8 cellular contexts compared by ENCODE assay signal in the genomic region with DNA sequence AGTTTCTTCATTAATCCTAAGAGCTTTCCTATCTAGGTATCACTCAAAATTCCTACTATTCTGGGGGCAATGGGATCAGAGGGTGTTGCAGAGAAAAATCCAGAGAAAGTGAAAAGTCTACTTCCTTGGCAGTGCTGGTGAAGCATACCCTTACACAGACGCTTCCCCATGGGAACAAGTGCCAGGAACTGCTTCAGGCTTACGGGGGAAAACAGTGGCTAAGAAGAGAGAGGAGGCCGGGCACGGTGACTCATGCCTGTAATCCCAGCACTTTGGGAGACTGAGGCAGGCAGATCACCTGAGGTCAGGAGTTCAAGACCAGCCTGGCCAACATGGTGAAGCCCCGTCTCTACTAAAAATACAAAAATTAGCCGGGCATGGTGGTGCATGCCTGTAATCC. TPM values are rescaled to one million over a fixed set of nuclear protein-coding genes. Genes with fewer than 3 reads are reported as not detected.
DNase-seq lines count a peak whose midpoint lies in the region; ATAC-seq, FAIRE-seq and TF ChIP-seq lines count a peak whose summit lies in the region.
"Not testable (repeated sequence)": the region's sequence is repeated elsewhere in the genome, so short reads cannot be mapped to it uniquely, and the experiment has no call there.

No MANE protein-coding gene starts in this region.

- DNase-seq in CD1c-positive myeloid dendritic cell (ENCODE audit: extremely low spot score) = peak; percentile 49
- DNase-seq in activated CD8-positive, alpha-beta T cell treated with anti-CD3 and anti-CD28 coated beads for 36 hours; astrocyte of the cerebellum (ENCODE audit: low read depth); endothelial cell (ENCODE audit: low spot score); right lobe of liver; pancreas; thoracic aorta (ENCODE audit: low spot score): not testable (repeated sequence)

- H3K27ac ChIP-seq in OCI-LY1 (ENCODE audit: low read depth, low read length, poor library complexity, severe bottlenecking) = not testable (repeated sequence)
- peak overlapping the region in 2 of 3 donors; percentile 98 to 99 for H3K27ac ChIP-seq in right lobe of liver
- H3K27ac ChIP-seq in pancreas = peak overlapping the region in 3 of 4 donors; percentile 26 to 99 (median 99)
- H3K27ac ChIP-seq in thoracic aorta = peak overlapping the region; percentile 76 to 98

- not testable (repeated sequence) for H3K9me3 Mint-ChIP-seq in activated CD8-positive, alpha-beta T cell treated with anti-CD3 and anti-CD28 coated beads for 36 hours; endothelial cell (ENCODE audit: unreplicated experiment)

- not testable (repeated sequence) for H3K27me3 Mint-ChIP-seq in activated CD8-positive, alpha-beta T cell treated with anti-CD3 and anti-CD28 coated beads for 36 hours
- H3K27me3 Mint-ChIP-seq in endothelial cell (ENCODE audit: unreplicated experiment) = peaks cover 19% of the 10 kb centered on the region

- not testable (repeated sequence) for H3F3A ChIP-seq in OCI-LY1 (ENCODE audit: insufficient read depth, low read length)

- peaks cover 62% of the 10 kb centered on the region for H3K4me1 Mint-ChIP-seq in activated CD8-positive, alpha-beta T cell treated with anti-CD3 and anti-CD28 coated beads for 36 hours (ENCODE audit: low read depth)
- H3K4me1 Mint-ChIP-seq in endothelial cell (ENCODE audit: unreplicated experiment) = peaks cover 54% of the 10 kb centered on the region

- H3K4me3 ChIP-seq in OCI-LY1 (ENCODE audit: low read depth, low read length, poor library complexity, severe bottlenecking); right lobe of liver; pancreas: not testable (repeated sequence)
- H3K4me3 ChIP-seq in astrocyte of the cerebellum (ENCODE audit: low read depth, low read length) (peak overlapping the region; percentile 84), thoracic aorta (peak overlapping the region; percentile 91)

- H3K4me2 ChIP-seq in OCI-LY1 (ENCODE audit: low read length) = peak overlapping the region; percentile 100; the same call in 1 of the 2 replicates

- CTCF ChIA-PET in activated CD8-positive, alpha-beta T cell treated with anti-CD3 and anti-CD28 coated beads for 36 hours (lab: Charles Lee) = interaction anchor here (1.2 to 4.8 kb wide), 9 partner anchors 8 to 59 kb away, joined by 3 to 28 read pairs (median 8); no protein-coding TSS in a partner anchor

- not testable (repeated sequence) for FAIRE-seq in pancreas (lab: Jason Lieb, UNC)

- peaks cover 74% of the 10 kb centered on the region for H3K4me1 ChIP-seq in OCI-LY1 (ENCODE audit: insufficient read depth, low read length, severe bottlenecking)
- peaks cover 0 to 57% (median 22%) of the 10 kb centered on the region in 4 donors for H3K4me1 ChIP-seq in right lobe of liver
- peaks cover 48 to 67% (median 54%) of the 10 kb centered on the region in 3 donors for H3K4me1 ChIP-seq in pancreas
- H3K4me1 ChIP-seq in thoracic aorta (ENCODE audit: control insufficient read depth in 1 of 2, low read depth in 2 of 2) = peaks cover 67 to 84% of the 10 kb centered on the region in 2 donors

- peaks cover 46% of the 10 kb centered on the region for H3K36me3 Mint-ChIP-seq in activated CD8-positive, alpha-beta T cell treated with anti-CD3 and anti-CD28 coated beads for 36 hours (ENCODE audit: low read depth)
- H3K36me3 Mint-ChIP-seq in endothelial cell (ENCODE audit: low read depth, unreplicated experiment) = not testable (repeated sequence)

- H3K9ac ChIP-seq in OCI-LY1 (ENCODE audit: low read length) = not testable (repeated sequence)

- H3K27me3 ChIP-seq in OCI-LY1 (ENCODE audit: insufficient read depth, low read length); right lobe of liver; pancreas; thoracic aorta (replicated peaks; ENCODE audit: insufficient read depth): not testable (repeated sequence)

- not testable (repeated sequence) for H4K20me1 ChIP-seq in OCI-LY1 (ENCODE audit: insufficient read depth, low read length)

- ATAC-seq in activated CD8-positive, alpha-beta T cell treated with anti-CD3 and anti-CD28 coated beads for 36 hours; right lobe of liver; pancreas; thoracic aorta (ENCODE audit: insufficient number of reproducible peaks, low FRiP score, low read depth): not testable (repeated sequence)

- not testable (repeated sequence) for TF ChIP-seq POLR2A in right lobe of liver (IDR thresholded peaks at IDR 0.05)

- POLR2A ChIA-PET in activated CD8-positive, alpha-beta T cell treated with anti-CD3 and anti-CD28 coated beads for 36 hours (lab: Charles Lee) = interaction anchor here (0.6 to 5.3 kb wide), 7 partner anchors 8 to 85 kb away, joined by 3 to 49 read pairs (median 3); no protein-coding TSS in a partner anchor

- peak overlapping the region; percentile 92 for H3K4me3 Mint-ChIP-seq in activated CD8-positive, alpha-beta T cell treated with anti-CD3 and anti-CD28 coated beads for 36 hours
- H3K4me3 Mint-ChIP-seq in endothelial cell (ENCODE audit: unreplicated experiment) = peak overlapping the region; percentile 38

- TF ChIP-seq CTCF in OCI-LY1 (IDR thresholded peaks at IDR 0.05; ENCODE audit: low read length); activated CD8-positive, alpha-beta T cell treated with anti-CD3 and anti-CD28 coated beads for 36 hours (IDR thresholded peaks at IDR 0.05); astrocyte of the cerebellum (IDR thresholded peaks at IDR 0.05; ENCODE audit: low read depth, low read length, missing control alignments); endothelial cell (IDR thresholded peaks at IDR 0.05; ENCODE audit: unreplicated experiment); right lobe of liver (IDR thresholded peaks at IDR 0.05); pancreas (IDR thresholded peaks at IDR 0.05); thoracic aorta (IDR thresholded peaks at IDR 0.05): not testable (repeated sequence)

- not testable (repeated sequence) for H3K36me3 ChIP-seq in OCI-LY1 (ENCODE audit: insufficient read depth, low read length); right lobe of liver; pancreas; thoracic aorta

- not testable (repeated sequence) for H3K9me3 ChIP-seq in OCI-LY1 (ENCODE audit: low read length); right lobe of liver; pancreas; thoracic aorta

- peaks cover 68% of the 10 kb centered on the region for H3K79me2 ChIP-seq in OCI-LY1 (ENCODE audit: insufficient read depth, low read length)

- WGBS in right lobe of liver (ENCODE audit: insufficient coverage, low coverage, low lambda C conversion rate, missing lambda C conversion rate) = 22% methylated on average over 3 of the region's 6 CpGs
- WGBS in pancreas, 2 donors = 64 to 66% methylated on average over 6 of the region's 6 CpGs

- H3K9me2 ChIP-seq in OCI-LY1 (ENCODE audit: low read depth, low read length) = not testable (repeated sequence)

- peak overlapping the region; percentile 91 for H3K27ac Mint-ChIP-seq in activated CD8-positive, alpha-beta T cell treated with anti-CD3 and anti-CD28 coated beads for 36 hours
- H3K27ac Mint-ChIP-seq in endothelial cell (ENCODE audit: unreplicated experiment) = not testable (repeated sequence)

- in situ Hi-C loops in astrocyte of the cerebellum (cut with HindIII; ENCODE audit: low sequenced_read_pairs) = not testable (repeated sequence)

- not testable (repeated sequence) for H2AFZ ChIP-seq in OCI-LY1 (ENCODE audit: low read length)

- intact Hi-C loops in activated CD8-positive, alpha-beta T cell treated with anti-CD3 and anti-CD28 coated beads for 36 hours (cut with micrococcal nuclease) = loop anchor here (10.0 kb wide), 1 partner anchor 272 kb away; no protein-coding TSS in a partner anchor
- intact Hi-C loops in right lobe of liver (cut with DNase I) = loop anchor here in 1 of 2 donors (10.0 kb wide), 1 partner anchor 48 kb away; no protein-coding TSS in a partner anchor
- intact Hi-C loops in pancreas (cut with DNase I) = loop anchor here in 1 of 3 donors (10.0 kb wide), 1 partner anchor 48 kb away; no protein-coding TSS in a partner anchor

RNA-seq across cellular contexts. Expression of a gene that starts 2.8 kb away (rescaled TPM):
- 100 to 1,000 TPM; 226 to 238 TPM for total RNA-seq in activated CD8-positive, alpha-beta T cell treated with anti-CD3 and anti-CD28 coated beads for 36 hours
- total RNA-seq in endothelial cell (ENCODE audit: unreplicated experiment) (133 TPM), right lobe of liver (100 to 1,000 TPM in 1 of 6 experiments, 10 to 100 TPM in 5; 41.7 to 100 (median 55.6) TPM), pancreas (100 to 1,000 TPM in 2 of 6 donors, 10 to 100 TPM in 4; 74.0 to 140 (median 91.8) TPM), thoracic aorta (100 to 1,000 TPM; 130 to 198 TPM)
- polyA plus RNA-seq in pancreas = 100 to 1,000 TPM; 128 to 193 TPM
